Comparison of ENCODE assay signal across 8 cellular contexts in genomic region chr1:27574001-27574781, GRCh38. TPM values are rescaled to one million over a fixed set of nuclear protein-coding genes. Genes with fewer than 3 reads are reported as not detected.
A peak's percentile ranks its signal among the peaks of the same experiment; 100 is the strongest.
DNase-seq lines count a peak whose midpoint lies in the region; TF ChIP-seq lines count a peak whose summit lies in the region.

No MANE protein-coding gene starts in this region.

- H3K27ac Mint-ChIP-seq in activated naive CD4-positive, alpha-beta T cell treated with anti-CD3 and anti-CD28 coated beads, Interleukin-2, amount 50 U/mL, for 24 hours, result no peak overlapping the region
- H3K27ac Mint-ChIP-seq in activated naive CD4-positive, alpha-beta T cell treated with anti-CD3 and anti-CD28 coated beads, Interleukin-2, amount 10 ng/mL, durations not matched to agents 7 days and 5 days, result no peak overlapping the region

- no peak for DNase-seq in activated naive CD4-positive, alpha-beta T cell treated with anti-CD3 and anti-CD28 coated beads, Interleukin-2, amount 10 ng/mL, durations not matched to agents 7 days and 5 days
- no peak for DNase-seq in tibial nerve (ENCODE audit: low spot score in 2 of 2)
- no peak for DNase-seq in activated CD4-positive, alpha-beta T cell treated with anti-CD3 and anti-CD28 coated beads for 48 hours
- DNase-seq in RPMI8226, result no peak
- DNase-seq in G401 (ENCODE audit: low spot score), result no peak

- H3K4me1 ChIP-seq in muscle layer of colon (ENCODE audit: insufficient read depth, low read length) (peaks cover 77% of the 10 kb centered on the region), tibial nerve (peaks cover 7 to 94% (median 78%) of the 10 kb centered on the region in 4 donors)

- no peaks in the 10 kb centered on the region for H3K9me3 Mint-ChIP-seq in activated naive CD4-positive, alpha-beta T cell treated with anti-CD3 and anti-CD28 coated beads, Interleukin-2, amount 50 U/mL, for 24 hours
- H3K9me3 Mint-ChIP-seq in activated naive CD4-positive, alpha-beta T cell treated with anti-CD3 and anti-CD28 coated beads, Interleukin-2, amount 10 ng/mL, durations not matched to agents 7 days and 5 days, result no peaks in the 10 kb centered on the region

- CTCF ChIA-PET in activated naive CD4-positive, alpha-beta T cell treated with anti-CD3 and anti-CD28 coated beads, Interleukin-2, amount 10 ng/mL, durations not matched to agents 7 days and 5 days (lab: Charles Lee), result interaction anchor here (1.3 to 9.9 kb wide), 4 partner anchors 9 to 51 kb away, joined by 3 to 97 read pairs (median 4); no protein-coding TSS in a partner anchor

- H3K36me3 Mint-ChIP-seq in activated naive CD4-positive, alpha-beta T cell treated with anti-CD3 and anti-CD28 coated beads, Interleukin-2, amount 50 U/mL, for 24 hours, result no peaks in the 10 kb centered on the region
- H3K36me3 Mint-ChIP-seq in activated naive CD4-positive, alpha-beta T cell treated with anti-CD3 and anti-CD28 coated beads, Interleukin-2, amount 10 ng/mL, durations not matched to agents 7 days and 5 days, result no peaks in the 10 kb centered on the region

- H3K27ac ChIP-seq in cingulate gyrus (ENCODE audit: low read depth, low read length), result peak overlapping the region; percentile 57
- peak overlapping the region; percentile 94 for H3K27ac ChIP-seq in muscle layer of colon (ENCODE audit: low read depth, low read length)
- peak overlapping the region; percentile 70 to 96 (median 91) for H3K27ac ChIP-seq in tibial nerve

- H3K9ac ChIP-seq in muscle layer of colon (ENCODE audit: low read length), result peak overlapping the region; percentile 22

- peak overlapping the region; percentile 28 for H3K4me3 Mint-ChIP-seq in activated naive CD4-positive, alpha-beta T cell treated with anti-CD3 and anti-CD28 coated beads, Interleukin-2, amount 50 U/mL, for 24 hours
- H3K4me3 Mint-ChIP-seq in activated naive CD4-positive, alpha-beta T cell treated with anti-CD3 and anti-CD28 coated beads, Interleukin-2, amount 10 ng/mL, durations not matched to agents 7 days and 5 days, result no peak overlapping the region

- H3K27me3 ChIP-seq in muscle layer of colon (ENCODE audit: control insufficient read depth in 1 of 2, insufficient read depth in 2 of 2, low read length in 2 of 2), result no peaks in the 10 kb centered on the region
- no peaks in the 10 kb centered on the region for H3K27me3 ChIP-seq in tibial nerve

- in situ Hi-C loops in G401 (cut with HindIII; ENCODE audit: low sequenced_read_pairs), result no loop called here

- TF ChIP-seq CTCF in tibial nerve (IDR thresholded peaks at IDR 0.05), result no peak

- no peak for TF ChIP-seq POLR2A in tibial nerve (IDR thresholded peaks at IDR 0.05)

- peak overlapping the region in 1 of 2 donors; percentile 49 for H3K4me3 ChIP-seq in muscle layer of colon (ENCODE audit: low read depth in 1 of 2, low read length in 2 of 2)
- H3K4me3 ChIP-seq in tibial nerve, result peak overlapping the region in 2 of 4 donors; percentile 49 to 62

- H3K36me3 ChIP-seq in muscle layer of colon (ENCODE audit: insufficient read depth, low read length) (no peaks in the 10 kb centered on the region), tibial nerve (no peaks in the 10 kb centered on the region)

- 53 to 58% methylated on average over 8 of the region's 8 CpGs for WGBS in tibial nerve, 2 donors

- TF ChIP-seq EP300 in tibial nerve (IDR thresholded peaks at IDR 0.05), result no peak

- H3K9me3 ChIP-seq in muscle layer of colon (ENCODE audit: low read length), result no peaks in the 10 kb centered on the region
- H3K9me3 ChIP-seq in tibial nerve, result no peaks in the 10 kb centered on the region

- no peaks in the 10 kb centered on the region for H3K27me3 Mint-ChIP-seq in activated naive CD4-positive, alpha-beta T cell treated with anti-CD3 and anti-CD28 coated beads, Interleukin-2, amount 50 U/mL, for 24 hours
- peaks cover 69% of the 10 kb centered on the region for H3K27me3 Mint-ChIP-seq in activated naive CD4-positive, alpha-beta T cell treated with anti-CD3 and anti-CD28 coated beads, Interleukin-2, amount 10 ng/mL, durations not matched to agents 7 days and 5 days

- peaks cover 43% of the 10 kb centered on the region for H3K4me1 Mint-ChIP-seq in activated naive CD4-positive, alpha-beta T cell treated with anti-CD3 and anti-CD28 coated beads, Interleukin-2, amount 50 U/mL, for 24 hours
- H3K4me1 Mint-ChIP-seq in activated naive CD4-positive, alpha-beta T cell treated with anti-CD3 and anti-CD28 coated beads, Interleukin-2, amount 10 ng/mL, durations not matched to agents 7 days and 5 days, result peaks cover 9% of the 10 kb centered on the region

RNA-seq across cellular contexts. Expression of gene AHDC1, which starts 29.8 kb away (rescaled TPM):
- 10 to 100 TPM; 26.4 to 39.9 (median 34.6) TPM for total RNA-seq in tibial nerve
- 6.5 and 8.1 TPM in 2 replicates for total RNA-seq in G401 (2014; rRNA removed; shearing (Covaris generic))
